7 cellular contexts compared by ENCODE assay signal in the genomic region with DNA sequence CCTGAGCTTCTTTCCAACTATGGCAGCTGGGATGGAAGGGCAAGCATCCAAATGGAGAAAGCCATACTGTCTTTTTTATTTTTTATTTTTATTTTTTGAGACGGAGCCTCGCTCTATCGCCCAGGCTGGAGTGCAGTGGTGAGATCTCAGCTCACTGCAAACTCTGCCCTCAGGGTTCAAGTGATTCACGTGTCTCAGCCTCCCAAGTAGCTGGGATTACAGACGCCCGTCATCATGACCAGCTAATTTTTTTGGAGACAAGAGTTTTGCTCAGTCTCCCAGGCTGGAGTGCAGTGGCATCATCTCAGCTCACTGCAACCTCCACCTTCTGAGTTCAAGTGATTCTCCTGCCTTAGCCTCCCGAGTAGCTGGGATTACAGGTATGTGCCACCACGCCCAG. TPM values are rescaled to one million over a fixed set of nuclear protein-coding genes. Genes with fewer than 3 reads are reported as not detected.
DNase-seq lines count a peak whose midpoint lies in the region; ATAC-seq, FAIRE-seq and TF ChIP-seq lines count a peak whose summit lies in the region.
"Not testable (repeated sequence)": the region's sequence is repeated elsewhere in the genome, so short reads cannot be mapped to it uniquely, and the experiment has no call there.

No MANE protein-coding gene starts in this region.

- H4K91ac ChIP-seq in H9 (ENCODE audit: insufficient read length, low read depth, low read length), result not testable (repeated sequence)

- not testable (repeated sequence) for H3K9me3 ChIP-seq in A549; H9 (ENCODE audit: control insufficient read depth, low read depth, low read length); PC-9 (ENCODE audit: insufficient read depth, low read depth); esophagus (ENCODE audit: control insufficient read depth in 2 of 2, insufficient read depth in 1 of 2, low read depth in 1 of 2, low read length in 1 of 2); neutrophil

- TF ChIP-seq POLR2A in A549 (IDR thresholded peaks at IDR 0.05; ENCODE audit: low read length), result not testable (repeated sequence)

- H3T11ph ChIP-seq in H9 (ENCODE audit: low read length), result not testable (repeated sequence)

- CTCF ChIA-PET in A549 (lab: Yijun Ruan, JAX), result interaction anchor here (0.5 kb wide), 1 partner anchor 70 kb away, joined by 3 read pairs; the partner anchor contains the start of gene B4GALT5
- CTCF ChIA-PET in PC-9 (lab: Charles Lee); activated B cell treated with CpG ODN at 0.5 μM for 24 hours (lab: Charles Lee): not testable (repeated sequence)

- not testable (repeated sequence) for H2BK15ac ChIP-seq in H9 (ENCODE audit: low read depth, low read length)

- not testable (repeated sequence) for H3K9me3 Mint-ChIP-seq in H9, activated B cell treated with CpG ODN at 0.5 μM for 24 hours, mesothelial cell of epicardium

- DNase-seq in A549 (ENCODE audit: low read depth in 1 of 2, low spot score in 1 of 2); H9; PC-9; activated B cell treated with CpG ODN at 0.5 μM for 24 hours; mesothelial cell of epicardium (ENCODE audit: low spot score in 2 of 2, unreplicated experiment in 2 of 2): not testable (repeated sequence)

- ATAC-seq in A549; activated B cell treated with CpG ODN at 0.5 μM for 24 hours (ENCODE audit: low read depth): not testable (repeated sequence)

- H3K14ac ChIP-seq in H9 (ENCODE audit: insufficient read depth, low read length), result not testable (repeated sequence)

- not testable (repeated sequence) for H4K5ac ChIP-seq in H9 (ENCODE audit: insufficient read length, low read depth, low read length)

- not testable (repeated sequence) for TF ChIP-seq EP300 in A549 (IDR thresholded peaks at IDR 0.05)

- not testable (repeated sequence) for H2BK20ac ChIP-seq in H9 (ENCODE audit: low read depth, low read length, poor library complexity, severe bottlenecking)

- not testable (repeated sequence) for H3K79me1 ChIP-seq in H9 (ENCODE audit: insufficient read depth, low read depth, low read length, poor library complexity, severe bottlenecking)

- not testable (repeated sequence) for FAIRE-seq in A549 (lab: Jason Lieb, UNC)

- not testable (repeated sequence) for H4K20me1 ChIP-seq in H9 (ENCODE audit: control insufficient read depth, insufficient read depth, insufficient read length); PC-9 (ENCODE audit: insufficient read depth)

- H3K18ac ChIP-seq in H9 (ENCODE audit: insufficient read length, low read depth, low read length), result not testable (repeated sequence)

- H2AFZ ChIP-seq in H9 (ENCODE audit: low read length); PC-9: not testable (repeated sequence)

- TF ChIP-seq RAD21 in A549 (conservative IDR thresholded peaks at IDR 0.05 in 1 of 2, IDR thresholded peaks at IDR 0.05 in 1 of 2), result not testable (repeated sequence)

- POLR2A ChIA-PET in A549 (lab: Yijun Ruan, JAX), result not testable (repeated sequence)
- POLR2A ChIA-PET in PC-9 (lab: Charles Lee; ENCODE audit: unreplicated experiment), result interaction anchor here (0.6 to 0.8 kb wide), 3 partner anchors 7 to 733 kb away, joined by 4 to 28 read pairs (median 9); no protein-coding TSS in a partner anchor
- POLR2A ChIA-PET in activated B cell treated with CpG ODN at 0.5 μM for 24 hours (lab: Charles Lee), result interaction anchor here (0.8 kb wide), 1 partner anchor 18 kb away, joined by 4 read pairs; no protein-coding TSS in a partner anchor

- peaks cover 33% of the 10 kb centered on the region for H3F3A ChIP-seq in PC-9 (ENCODE audit: insufficient read depth, low read depth)

- not testable (repeated sequence) for H3K4me3 Mint-ChIP-seq in H9, activated B cell treated with CpG ODN at 0.5 μM for 24 hours, mesothelial cell of epicardium

- TF ChIP-seq CTCF in A549 (IDR thresholded peaks at IDR 0.05); H9 (conservative IDR thresholded peaks at IDR 0.05); PC-9 (conservative IDR thresholded peaks at IDR 0.05); activated B cell treated with CpG ODN at 0.5 μM for 24 hours (IDR thresholded peaks at IDR 0.05); mesothelial cell of epicardium (IDR thresholded peaks at IDR 0.05; ENCODE audit: unreplicated experiment); neutrophil (IDR thresholded peaks at IDR 0.05): not testable (repeated sequence)

- H3K9me2 ChIP-seq in PC-9 (ENCODE audit: insufficient read depth), result not testable (repeated sequence)

- H3K36me3 Mint-ChIP-seq in H9 (ENCODE audit: insufficient read depth in 1 of 3, low read depth in 3 of 3); activated B cell treated with CpG ODN at 0.5 μM for 24 hours (ENCODE audit: low read depth); mesothelial cell of epicardium: not testable (repeated sequence)

- intact Hi-C loops in PC-9 (cut with micrococcal nuclease; ENCODE audit: unreplicated experiment); activated B cell treated with CpG ODN at 0.5 μM for 24 hours (cut with micrococcal nuclease): not testable (repeated sequence)

- H3K56ac ChIP-seq in H9 (ENCODE audit: insufficient read length, low read depth, low read length), result not testable (repeated sequence)

- H3K4ac ChIP-seq in H9 (ENCODE audit: low read depth, low read length), result not testable (repeated sequence)

- WGBS in A549 (ENCODE audit: missing lambda C conversion rate), result 88% methylated on average over 8 of the region's 8 CpGs
- WGBS in H9 (ENCODE audit: extremely low coverage, insufficient read length, low lambda C conversion rate), result no CpG with 5 or more reads among the region's 8 CpGs
- WGBS in esophagus, 2 donors, result 66 to 75% methylated on average over 8 of the region's 8 CpGs

- not testable (repeated sequence) for H3K27me3 Mint-ChIP-seq in H9 (ENCODE audit: low read depth); activated B cell treated with CpG ODN at 0.5 μM for 24 hours; mesothelial cell of epicardium (ENCODE audit: low read depth)

- H3K27ac ChIP-seq in A549, result peak overlapping the region; percentile 53 to 78; a peak in 5 of 6 replicates
- H3K27ac ChIP-seq in H9 (ENCODE audit: insufficient read length, low read depth, low read length), result not testable (repeated sequence)
- peak overlapping the region; percentile 24; the same call in 1 of the 2 replicates for H3K27ac ChIP-seq in PC-9
- H3K27ac ChIP-seq in esophagus (ENCODE audit: low read depth in 2 of 2, low read length in 1 of 2), result peak overlapping the region; percentile 47 to 56
- H3K27ac ChIP-seq in neutrophil, result peak overlapping the region; percentile 39

- not testable (repeated sequence) for BruUV-seq in PC-9 (replicated peaks; lab: Mats Ljungman, UMichigan)

- H3K9ac ChIP-seq in H9 (ENCODE audit: extremely low read depth, insufficient read length, low read length), result not testable (repeated sequence)

- not testable (repeated sequence) for H3K23ac ChIP-seq in H9 (ENCODE audit: insufficient read length, low read depth, low read length)

- H2BK12ac ChIP-seq in H9 (ENCODE audit: insufficient read length, low read depth, low read length), result not testable (repeated sequence)

- not testable (repeated sequence) for H3K27me3 ChIP-seq in H9 (ENCODE audit: insufficient read depth, low read length); PC-9 (ENCODE audit: insufficient read depth, low read depth); esophagus (ENCODE audit: control insufficient read depth in 1 of 2, insufficient read depth in 2 of 2, low read length in 2 of 2); neutrophil

- H3K79me2 ChIP-seq in H9 (ENCODE audit: insufficient read depth, low read length); PC-9 (ENCODE audit: low read depth): not testable (repeated sequence)

- H3K4me3 ChIP-seq in A549; PC-9; esophagus (ENCODE audit: low read depth in 1 of 2, low read length in 2 of 2); neutrophil (ENCODE audit: low read depth in 1 of 2, low read length in 1 of 2): not testable (repeated sequence)

- H3K4me1 Mint-ChIP-seq in H9, mesothelial cell of epicardium: not testable (repeated sequence)
- peaks cover 42% of the 10 kb centered on the region for H3K4me1 Mint-ChIP-seq in activated B cell treated with CpG ODN at 0.5 μM for 24 hours

- H3K27ac Mint-ChIP-seq in H9 (peak overlapping the region; percentile 6 to 92 (median 40); a peak in 2 of 7 replicates), activated B cell treated with CpG ODN at 0.5 μM for 24 hours (peak overlapping the region; percentile 30), mesothelial cell of epicardium (peak overlapping the region; percentile 50)

- not testable (repeated sequence) for H3K23me2 ChIP-seq in H9 (ENCODE audit: insufficient read length, low read depth, low read length, poor library complexity, severe bottlenecking)

- H3K36me3 ChIP-seq in PC-9 (ENCODE audit: low read depth); esophagus (ENCODE audit: control insufficient read depth in 2 of 2, insufficient read depth in 2 of 2, low read length in 1 of 2); neutrophil: not testable (repeated sequence)

- not testable (repeated sequence) for H3K4me2 ChIP-seq in A549; H9 (ENCODE audit: insufficient read depth, insufficient read length, low read length); PC-9

- not testable (repeated sequence) for H2AK5ac ChIP-seq in H9 (ENCODE audit: insufficient read length, low read length)

- H4K8ac ChIP-seq in H9 (replicated peaks; ENCODE audit: insufficient read length, low read depth, low read length), result not testable (repeated sequence)

- H3K4me1 ChIP-seq in A549 (peaks cover 17% of the 10 kb centered on the region), PC-9 (replicated peaks; ENCODE audit: insufficient read depth) (peaks cover 21% of the 10 kb centered on the region), neutrophil (ENCODE audit: control insufficient read depth in 1 of 2, insufficient read depth in 1 of 2, low read depth in 1 of 2, low read length in 1 of 2) (peaks cover 52 to 53% of the 10 kb centered on the region in 2 experiments)
- not testable (repeated sequence) for H3K4me1 ChIP-seq in H9 (ENCODE audit: insufficient read depth, low read length); esophagus (ENCODE audit: control insufficient read depth in 2 of 2, insufficient read depth in 2 of 2, low read length in 1 of 2)

- not testable (repeated sequence) for H2BK120ac ChIP-seq in H9 (ENCODE audit: low read depth, low read length, poor library complexity, severe bottlenecking)

- H2BK5ac ChIP-seq in H9 (ENCODE audit: insufficient read length, low read length), result not testable (repeated sequence)

RNA-seq across cellular contexts. Expression of gene SLC9A8, which starts 29.0 kb away (rescaled TPM):
- polyA plus RNA-seq in A549 (2011; rRNA removed), result 5.0 and 7.4 TPM in 2 replicates
- polyA plus RNA-seq in A549 (2012; cell fraction: cytosol; rRNA removed), result 3.1 and 4.3 TPM in 2 replicates
- polyA plus RNA-seq in A549 (2012; cell fraction: nucleus; rRNA removed), result 18.0 and 20.7 TPM in 2 replicates
- polyA plus RNA-seq in A549 (2017; fragmentation: RNase III; extraction: RNeasy Plus Mini Kit Qiagen cat#74134 plus additional on column Dnase treatment), result 7.9 to 9.5 TPM (median 7.9 TPM) in 3 replicates
- 10.9 and 20.7 TPM in 2 replicates for polyA minus RNA-seq in A549 (2011; rRNA and poly(A)+ RNA removed)
- total RNA-seq in H9 (2021), result 7.5 and 7.9 TPM in 2 replicates
- total RNA-seq in PC-9 (2021), result 12.7 and 21.4 TPM in 2 replicates
- total RNA-seq in activated B cell treated with CpG ODN at 0.5 μM for 24 hours, result 49.2 and 65.7 TPM in 2 replicates
- 10 to 100 TPM; 11.5 to 16.6 TPM for polyA plus RNA-seq in esophagus
- 9.7 to 11.9 TPM (median 10.6 TPM) in 3 replicates for total RNA-seq in mesothelial cell of epicardium
